In genomic region chr3:172256101-172256687, GRCh38 we compare ENCODE assay signal across 11 cellular contexts.
A peak's percentile ranks its signal among the peaks of the same experiment; 100 is the strongest.
DNase-seq lines count a peak whose midpoint lies in the region; ATAC-seq and TF ChIP-seq lines count a peak whose summit lies in the region.
"Had no signal": no experiment of that assay in that cellular context is flagged by ENCODE, and none has a peak within 500 bp of the region (broad histone marks: within the 10 kb centered on the region; RNA-seq: fewer than 3 reads in every experiment).

No MANE protein-coding gene starts in this region.

- TF ChIP-seq CTCF in PC-9 (conservative IDR thresholded peaks at IDR 0.05) (no peak), tibial artery (IDR thresholded peaks at IDR 0.05) (no peak), GM10266 (IDR thresholded peaks at IDR 0.05; ENCODE audit: control insufficient read depth, insufficient read depth, low read depth, missing control alignments) (no peak)

- H2AFZ ChIP-seq in PC-9: no peak overlapping the region

- H3K9me2 ChIP-seq in PC-9 (ENCODE audit: insufficient read depth): no peaks in the 10 kb centered on the region

- H3K4me3 ChIP-seq in PC-9: no peak overlapping the region
- H3K4me3 ChIP-seq in tibial artery: no peak overlapping the region
- no peak overlapping the region for H3K4me3 ChIP-seq in effector memory CD4-positive, alpha-beta T cell (ENCODE audit: insufficient read depth, low read depth, low read length, poor library complexity, severe bottlenecking)
- H3K4me3 ChIP-seq: SK-N-MC had no signal

- 0 out of 2 replicates have a peak, but pooled peaks cover 3% of the 10 kb centered on the region for H4K20me1 ChIP-seq in PC-9 (ENCODE audit: insufficient read depth)

- no peak overlapping the region for H3K4me2 ChIP-seq in PC-9

- H3K4me1 ChIP-seq in PC-9 (replicated peaks; ENCODE audit: insufficient read depth): peaks cover 62% of the 10 kb centered on the region
- peaks cover 0 to 75% (median 60%) of the 10 kb centered on the region in 4 donors for H3K4me1 ChIP-seq in tibial artery
- no peaks in the 10 kb centered on the region for H3K4me1 ChIP-seq in effector memory CD4-positive, alpha-beta T cell (ENCODE audit: control insufficient read depth, insufficient read depth, low read length, poor library complexity, severe bottlenecking)

- H3F3A ChIP-seq in PC-9 (ENCODE audit: insufficient read depth, low read depth): peaks cover 77% of the 10 kb centered on the region

- peaks cover 90% of the 10 kb centered on the region for H3K79me2 ChIP-seq in PC-9 (ENCODE audit: low read depth)

- H3K27ac ChIP-seq in PC-9 (peak overlapping the region; percentile 94), tibial artery (peak overlapping the region; percentile 69 to 81)
- no peak overlapping the region for H3K27ac ChIP-seq in effector memory CD4-positive, alpha-beta T cell (ENCODE audit: insufficient read depth, low read length, poor library complexity, severe bottlenecking)
- H3K27ac ChIP-seq: SK-N-MC had no signal

- ATAC-seq in HG02981 (IDR thresholded peaks at IDR 0.05; ENCODE audit: unreplicated experiment): no peak

- H3K27me3 ChIP-seq in PC-9 (ENCODE audit: insufficient read depth, low read depth) (no peaks in the 10 kb centered on the region), tibial artery (no peaks in the 10 kb centered on the region)
- H3K27me3 ChIP-seq in effector memory CD4-positive, alpha-beta T cell (replicated peaks; ENCODE audit: control insufficient read depth, insufficient read depth, low read length, poor library complexity, severe bottlenecking): no peaks in the 10 kb centered on the region

- intact Hi-C loops in PC-9 (cut with micrococcal nuclease; ENCODE audit: unreplicated experiment): no loop called here
- intact Hi-C loops in tibial artery (cut with DNase I; ENCODE audit: low total_unique reads): loop anchor here (5.0 kb wide), 1 partner anchor 44 kb away; no protein-coding TSS in a partner anchor

- H3K9me3 ChIP-seq in PC-9 (ENCODE audit: insufficient read depth, low read depth) (no peaks in the 10 kb centered on the region), tibial artery (no peaks in the 10 kb centered on the region)
- no peaks in the 10 kb centered on the region for H3K9me3 ChIP-seq in effector memory CD4-positive, alpha-beta T cell (ENCODE audit: control insufficient read depth, low read length)

- CTCF ChIA-PET in PC-9 (lab: Charles Lee): no interaction called here

- POLR2A ChIA-PET in PC-9 (lab: Charles Lee; ENCODE audit: unreplicated experiment): no interaction called here

- no peak for DNase-seq in PC-9
- peak; percentile 90 for DNase-seq in fibroblast of peridontal ligament (ENCODE audit: extremely low read depth)
- DNase-seq in myocyte (ENCODE audit: low read depth): peak; percentile 35
- DNase-seq in tibial artery: peak; percentile 77 to 78
- DNase-seq in effector memory CD4-positive, alpha-beta T cell: no peak
- no peak for DNase-seq in activated CD4-positive, alpha-beta T cell treated with anti-CD3 and anti-CD28 coated beads for 1 hour
- no peak for DNase-seq in GM10266 (ENCODE audit: extremely low spot score)
- DNase-seq: EL, NCI-H2107 had no signal

- H3K36me3 ChIP-seq in PC-9 (ENCODE audit: low read depth) (peaks cover 74% of the 10 kb centered on the region), tibial artery (peaks cover 0 to 15% (median 4%) of the 10 kb centered on the region in 3 donors)
- peaks cover 5% of the 10 kb centered on the region for H3K36me3 ChIP-seq in effector memory CD4-positive, alpha-beta T cell (ENCODE audit: control insufficient read depth, insufficient read depth, low read length)

- no TSS peak for BruUV-seq in PC-9 (replicated peaks; lab: Mats Ljungman, UMichigan)

Comparison
In these comparisons a context has a peak if more than half of its experiments do, and no peak if none do; other contexts are left out.
1. DNase-seq: peak in fibroblast of peridontal ligament (single experiment), myocyte (single experiment) and tibial artery (2 of 2); none in PC-9 (0 of 2), effector memory CD4-positive, alpha-beta T cell (0 of 3), activated CD4-positive, alpha-beta T cell treated with anti-CD3 and anti-CD28 coated beads for 1 hour (single experiment) and GM10266 (single experiment).